Comparison of ENCODE assay signal across 20 cellular contexts in genomic region chr2:190489475-190489874, GRCh38.
"Had no signal": no experiment of that assay in that cellular context is flagged by ENCODE, and none has a peak within 500 bp of the region (broad histone marks: within the 10 kb centered on the region; RNA-seq: fewer than 3 reads in every experiment).

No MANE protein-coding gene starts in this region.

- H3K4me3 Mint-ChIP-seq: activated CD8-positive, alpha-beta memory T cell treated with anti-CD3 and anti-CD28 coated beads, Interleukin-2, amount 10 ng/mL, durations not matched to agents 7 days and 5 days; central memory CD8-positive, alpha-beta T cell; memory B cell; natural killer cell treated with Interleukin-12 subunit alpha and Interleukin-12 subunit beta and Interleukin-15 and Interleukin-18, amount 100 ng/mL, for 72 hours; stimulated activated memory B cell treated with anti-CD40 and anti-IgM and Interleukin-4, amounts not matched to agents 10 μg/mL and 1 μg/mL and 100 μg/mL, for 72 hours; type B pancreatic cell had no signal

- H3K4me3 ChIP-seq: colonic mucosa, hepatocyte, sigmoid colon, testis had no signal

- H3K9me3 ChIP-seq: colonic mucosa, sigmoid colon, testis had no signal

- H3K36me3 ChIP-seq: brain microvascular endothelial cell, colonic mucosa had no signal

- ATAC-seq: activated CD8-positive, alpha-beta memory T cell treated with anti-CD3 and anti-CD28 coated beads, Interleukin-2, amount 10 ng/mL, durations not matched to agents 7 days and 5 days; foreskin keratinocyte; natural killer cell treated with Interleukin-12 subunit alpha and Interleukin-12 subunit beta and Interleukin-15 and Interleukin-18, amount 100 ng/mL, for 72 hours; stimulated activated memory B cell treated with anti-CD40 and anti-IgM and Interleukin-4, amounts not matched to agents 10 μg/mL and 1 μg/mL and 100 μg/mL, for 72 hours had no signal

- FAIRE-seq: TTC549 had no signal

- DNase-seq: activated CD4-positive, alpha-beta T cell treated with anti-CD3 and anti-CD28 coated beads, Interleukin-2, amount 50 U/mL, for 48 hours; activated CD4-positive, CD25-positive, alpha-beta regulatory T cell; activated CD8-positive, alpha-beta memory T cell treated with anti-CD3 and anti-CD28 coated beads, Interleukin-2, amount 10 ng/mL, durations not matched to agents 7 days and 5 days; activated effector memory CD4-positive, alpha-beta T cell treated with anti-CD3 and anti-CD28 coated beads, Interleukin-2, amount 50 U/mL, for 16 hours; aorta; brain microvascular endothelial cell; colonic mucosa; foreskin keratinocyte; nucleus accumbens; posterior cingulate gyrus; sigmoid colon; stimulated activated CD4-positive, alpha-beta T cell treated with anti-CD3 and anti-CD28 coated beads, Interleukin-4, amount 100 ng/mL, for 4 hours; testis had no signal

- H3K27me3 Mint-ChIP-seq: activated CD8-positive, alpha-beta memory T cell treated with anti-CD3 and anti-CD28 coated beads, Interleukin-2, amount 10 ng/mL, durations not matched to agents 7 days and 5 days; central memory CD8-positive, alpha-beta T cell; memory B cell; natural killer cell treated with Interleukin-12 subunit alpha and Interleukin-12 subunit beta and Interleukin-15 and Interleukin-18, amount 100 ng/mL, for 72 hours; stimulated activated memory B cell treated with anti-CD40 and anti-IgM and Interleukin-4, amounts not matched to agents 10 μg/mL and 1 μg/mL and 100 μg/mL, for 72 hours; type B pancreatic cell had no signal

- H3K27me3 ChIP-seq: brain microvascular endothelial cell, colonic mucosa, foreskin keratinocyte, hepatocyte, sigmoid colon, testis had no signal

- H3K4me1 ChIP-seq: colonic mucosa, foreskin keratinocyte, testis had no signal

- H3K27ac ChIP-seq: brain microvascular endothelial cell, colonic mucosa, foreskin keratinocyte, hepatocyte, sigmoid colon, testis had no signal

- H3K27ac Mint-ChIP-seq: activated CD8-positive, alpha-beta memory T cell treated with anti-CD3 and anti-CD28 coated beads, Interleukin-2, amount 10 ng/mL, durations not matched to agents 7 days and 5 days; memory B cell; natural killer cell treated with Interleukin-12 subunit alpha and Interleukin-12 subunit beta and Interleukin-15 and Interleukin-18, amount 100 ng/mL, for 72 hours; stimulated activated memory B cell treated with anti-CD40 and anti-IgM and Interleukin-4, amounts not matched to agents 10 μg/mL and 1 μg/mL and 100 μg/mL, for 72 hours; type B pancreatic cell had no signal
